Comparison of ENCODE assay signal across 8 cellular contexts in genomic region chr17:7293821-7294613, GRCh38. TPM values are rescaled to one million over a fixed set of nuclear protein-coding genes. Genes with fewer than 3 reads are reported as not detected.
A peak's percentile ranks its signal among the peaks of the same experiment; 100 is the strongest.
DNase-seq lines count a peak whose midpoint lies in the region; ATAC-seq and TF ChIP-seq lines count a peak whose summit lies in the region.

No MANE protein-coding gene starts in this region.

- no peak overlapping the region for H2BK15ac ChIP-seq in mesenchymal stem cell (ENCODE audit: low read depth, poor library complexity, severe bottlenecking)

- no peaks in the 10 kb centered on the region for H3K27me3 Mint-ChIP-seq in MCF 10A (ENCODE audit: insufficient read depth, unreplicated experiment)

- no peaks in the 10 kb centered on the region for H3K36me3 ChIP-seq in HEK293 (ENCODE audit: control insufficient read depth in 2 of 2, insufficient read depth in 1 of 2, low read length in 2 of 2)
- H3K36me3 ChIP-seq in mesenchymal stem cell (ENCODE audit: control insufficient read depth in 1 of 2, insufficient read depth in 2 of 2, low read depth in 1 of 2, low read length in 2 of 2): no peaks in the 10 kb centered on the region

- peak overlapping the region; percentile 43 for H3K4me3 Mint-ChIP-seq in MCF 10A (ENCODE audit: unreplicated experiment)

- TF ChIP-seq CTCF in 22Rv1 (IDR thresholded peaks at IDR 0.05): no peak
- TF ChIP-seq CTCF in HEK293 (tag by site-specific recombination; IDR thresholded peaks at IDR 0.05): no peak
- no peak for TF ChIP-seq CTCF in MCF 10A (IDR thresholded peaks at IDR 0.05; ENCODE audit: unreplicated experiment)

- H3K36me3 Mint-ChIP-seq in MCF 10A (ENCODE audit: insufficient read depth, unreplicated experiment): peaks cover 10% of the 10 kb centered on the region

- no peaks in the 10 kb centered on the region for H3K9me3 Mint-ChIP-seq in MCF 10A (ENCODE audit: unreplicated experiment)

- H4K8ac ChIP-seq in mesenchymal stem cell (ENCODE audit: low read length): no peak overlapping the region

- H3K14ac ChIP-seq in mesenchymal stem cell (ENCODE audit: low read length in 2 of 2): no peak overlapping the region

- H3K27ac Mint-ChIP-seq in MCF 10A (ENCODE audit: low read depth, unreplicated experiment): no peak overlapping the region

- no peak overlapping the region for H3K23ac ChIP-seq in mesenchymal stem cell (ENCODE audit: low read length in 2 of 2)

- no peak overlapping the region for H2BK120ac ChIP-seq in mesenchymal stem cell (ENCODE audit: low read depth, low read length)

- H3K4me1 ChIP-seq in HEK293 (ENCODE audit: control insufficient read depth, insufficient read depth, low read length) (peaks cover 6% of the 10 kb centered on the region; the same call in 1 of the 2 replicates), mesenchymal stem cell (ENCODE audit: control insufficient read depth, insufficient read depth, low read depth, low read length) (peaks cover 18% of the 10 kb centered on the region)

- POLR2A ChIA-PET in HEK293 (lab: Yijun Ruan, JAX): interaction anchor here (0.6 to 2.3 kb wide), 4 partner anchors 13 to 876 kb away, joined by 3 to 6 read pairs (median 4); partner anchors contain the start of genes DVL2, GABARAP and SLC2A4
- POLR2A ChIA-PET in MCF 10A (lab: Yijun Ruan, JAX): interaction anchor here (0.9 to 3.1 kb wide), 9 partner anchors 11 to 393 kb away, joined by 3 to 30 read pairs (median 4); partner anchors contain the start of genes GABARAP, NEURL4, SLC2A4 and TP53
- POLR2A ChIA-PET in HEK293T (lab: Yijun Ruan, JAX): no interaction called here

- ATAC-seq in HG03439 (IDR thresholded peaks at IDR 0.05; ENCODE audit: unreplicated experiment): no peak

- no peaks in the 10 kb centered on the region for H3K79me1 ChIP-seq in mesenchymal stem cell (replicated peaks; ENCODE audit: low read length, poor library complexity, severe bottlenecking)

- H3K9me3 ChIP-seq in HEK293 (ENCODE audit: control insufficient read depth, insufficient read depth, low read depth, low read length) (no peaks in the 10 kb centered on the region), mesenchymal stem cell (ENCODE audit: control insufficient read depth, low read length) (no peaks in the 10 kb centered on the region)

- no peak overlapping the region for H2AK5ac ChIP-seq in mesenchymal stem cell (ENCODE audit: low read length, severe bottlenecking)

- no TSS peak for BruUV-seq in MCF 10A (replicated peaks; lab: Mats Ljungman, UMichigan)

- peak; percentile 46 for DNase-seq in MCF 10A (ENCODE audit: unreplicated experiment)
- no peak for DNase-seq in mesenchymal stem cell
- no peak for DNase-seq in kidney glomerular epithelial cell (lab: John Stamatoyannopoulos, UW)
- DNase-seq in stimulated activated naive CD4-positive, alpha-beta T cell treated with Interleukin-2 at 50 U/mL for 16 hours (lab: John Stamatoyannopoulos, UW): no peak
- no peak for DNase-seq in HEK293T (ENCODE audit: extremely low spot score)

- H2BK12ac ChIP-seq in mesenchymal stem cell (ENCODE audit: low read length in 2 of 2): no peak overlapping the region

- no peak overlapping the region for H3K4ac ChIP-seq in mesenchymal stem cell (ENCODE audit: low read depth in 1 of 2, low read length in 2 of 2)

- no peak overlapping the region for H2AFZ ChIP-seq in mesenchymal stem cell (ENCODE audit: low read depth, low read length)

- peak overlapping the region; percentile 48 for H3K4me2 ChIP-seq in mesenchymal stem cell (ENCODE audit: low read length, poor library complexity, severe bottlenecking)

- H4K91ac ChIP-seq in mesenchymal stem cell (ENCODE audit: low read length): no peak overlapping the region

- CTCF ChIA-PET in HEK293 (lab: Yijun Ruan, JAX) (interaction anchor here (0.6 to 3.8 kb wide), 6 partner anchors 11 to 232 kb away, joined by 3 to 33 read pairs (median 4); partner anchors contain the start of gene SLC2A4), MCF 10A (lab: Yijun Ruan, JAX) (interaction anchor here (1.2 to 3.6 kb wide), 3 partner anchors 14 to 273 kb away, joined by 3 to 23 read pairs (median 5); partner anchors contain the start of gene SLC2A4), HEK293T (lab: Yijun Ruan, JAX) (no interaction called here)

- H3K9ac ChIP-seq in mesenchymal stem cell (ENCODE audit: low read length): no peak overlapping the region

- intact Hi-C loops in MCF 10A (cut with micrococcal nuclease): no loop called here

- peaks cover 58 to 63% of the 10 kb centered on the region in 2 experiments for H3K27me3 ChIP-seq in mesenchymal stem cell (ENCODE audit: control insufficient read depth in 1 of 2, insufficient read depth in 1 of 2, low read length in 2 of 2)

- H2BK5ac ChIP-seq in mesenchymal stem cell (ENCODE audit: low read depth, low read length, poor library complexity, severe bottlenecking): no peak overlapping the region

- H3K4me1 Mint-ChIP-seq in MCF 10A (ENCODE audit: insufficient read depth, unreplicated experiment): peaks cover 17% of the 10 kb centered on the region

- H3K4me3 ChIP-seq in HEK293 (ENCODE audit: low read depth, low read length): no peak overlapping the region
- no peak overlapping the region for H3K4me3 ChIP-seq in mesenchymal stem cell (ENCODE audit: insufficient read depth in 1 of 2, low read depth in 1 of 2, low read length in 2 of 2)

- H3K27ac ChIP-seq in 22Rv1: peak overlapping the region; percentile 100
- no peak overlapping the region; the same call in 1 of the 2 replicates for H3K27ac ChIP-seq in HEK293 (ENCODE audit: extremely low read depth, low read depth, low read length)
- no peak overlapping the region for H3K27ac ChIP-seq in mesenchymal stem cell (ENCODE audit: low read length, poor library complexity, severe bottlenecking)

- no peak overlapping the region for H3K18ac ChIP-seq in mesenchymal stem cell (ENCODE audit: low read depth in 1 of 2, low read length in 2 of 2)

- WGBS in mesenchymal stem cell: 8% methylated on average over 28 of the region's 75 CpGs

TF ChIP-seq in HEK293, 187 proteins besides CTCF, POLR2A, EP300 and RAD21 (continues in another document):
- TF ChIP-seq ZNF837 (tag by site-specific recombination; IDR thresholded peaks at IDR 0.05) (no peak), FEZF1 (tag by site-specific recombination; IDR thresholded peaks at IDR 0.05) (no peak), KLF17 (tag by site-specific recombination; IDR thresholded peaks at IDR 0.05) (no peak), YY2 (tag by site-specific recombination; IDR thresholded peaks at IDR 0.05) (no peak)

TF ChIP-seq in HEK293T, 16 proteins besides CTCF, POLR2A, EP300 and RAD21:
- no peak for TF ChIP-seq ARNT (IDR thresholded peaks at IDR 0.05)
- TF ChIP-seq FOXK2 (IDR thresholded peaks at IDR 0.05): no peak
- TF ChIP-seq ELF4 (IDR thresholded peaks at IDR 0.05): no peak
- no peak for TF ChIP-seq FOXM1 (IDR thresholded peaks at IDR 0.05; ENCODE audit: borderline replicate concordance)
- TF ChIP-seq TARDBP (IDR thresholded peaks at IDR 0.05): no peak
- no peak for TF ChIP-seq SUZ12 (IDR thresholded peaks at IDR 0.05)
- TF ChIP-seq PKNOX1 (IDR thresholded peaks at IDR 0.05): no peak

RNA-seq across cellular contexts. Expression of gene YBX2, which starts 0.4 kb away (rescaled TPM):
- 0.40 and 0.44 TPM in 2 replicates for total RNA-seq in MCF 10A (2022)
- polyA plus RNA-seq in mesenchymal stem cell (2013, experiment 1 of 2): 0.11 TPM
- 0.05 TPM for polyA plus RNA-seq in mesenchymal stem cell (2013, experiment 2 of 2)

RNA-seq across cellular contexts. Expression of gene SLC2A4, which starts 12.5 kb away (rescaled TPM):
- total RNA-seq in MCF 10A (2022): not detected in 2 replicates
- 0.19 TPM for polyA plus RNA-seq in mesenchymal stem cell (2013, experiment 1 of 2)
- 0.23 TPM for polyA plus RNA-seq in mesenchymal stem cell (2013, experiment 2 of 2)

RNA-seq across cellular contexts. Expression of gene EIF5A, which starts 13.4 kb away (rescaled TPM):
- total RNA-seq in MCF 10A (2022): 1,142 and 1,190 TPM in 2 replicates
- 537 TPM for polyA plus RNA-seq in mesenchymal stem cell (2013, experiment 1 of 2)
- polyA plus RNA-seq in mesenchymal stem cell (2013, experiment 2 of 2): 553 TPM

RNA-seq across cellular contexts. Expression of gene GPS2, which starts 21.1 kb away (rescaled TPM):
- 29.4 and 49.8 TPM in 2 replicates for total RNA-seq in MCF 10A (2022)
- 48.9 TPM for polyA plus RNA-seq in mesenchymal stem cell (2013, experiment 1 of 2)
- polyA plus RNA-seq in mesenchymal stem cell (2013, experiment 2 of 2): 47.3 TPM

RNA-seq across cellular contexts. Expression of gene CLDN7, which starts 31.7 kb away (rescaled TPM):
- total RNA-seq in MCF 10A (2022): 20.8 and 23.9 TPM in 2 replicates
- 2.6 TPM for polyA plus RNA-seq in mesenchymal stem cell (2013, experiment 1 of 2)
- polyA plus RNA-seq in mesenchymal stem cell (2013, experiment 2 of 2): 1.9 TPM
